In genomic region chr10:93090619-93091018, GRCh38 we compare ENCODE assay signal across 32 cellular contexts. TPM values are rescaled to one million over a fixed set of nuclear protein-coding genes. Genes with fewer than 3 reads are reported as not detected.
"Had no signal": no experiment of that assay in that cellular context is flagged by ENCODE, and none has a peak within 500 bp of the region (broad histone marks: within the 10 kb centered on the region; RNA-seq: fewer than 3 reads in every experiment).

No MANE protein-coding gene starts in this region.

- H3K27ac Mint-ChIP-seq: activated CD4-positive, alpha-beta T cell treated with anti-CD3 and anti-CD28 coated beads, Interleukin-2, amount 10 ng/mL, durations not matched to agents 24 days and 14 days; activated CD8-positive, alpha-beta T cell treated with anti-CD3 and anti-CD28 coated beads for 36 hours; activated naive CD8-positive, alpha-beta T cell treated with anti-CD3 and anti-CD28 coated beads for 36 hours; activated T-cell treated with anti-CD3 and anti-CD28 coated beads, Interleukin-2, amount 50 U/mL, for 72 hours; activated T-helper 17 cell treated with anti-CD3 and anti-CD28 coated beads, Interleukin-2, amount 50 U/mL, for 72 hours had no signal

- H3K4me3 Mint-ChIP-seq: activated CD4-positive, alpha-beta T cell treated with anti-CD3 and anti-CD28 coated beads, Interleukin-2, amount 10 ng/mL, durations not matched to agents 24 days and 14 days; activated CD8-positive, alpha-beta T cell treated with anti-CD3 and anti-CD28 coated beads for 36 hours; activated naive CD8-positive, alpha-beta T cell treated with anti-CD3 and anti-CD28 coated beads for 36 hours; activated T-cell treated with anti-CD3 and anti-CD28 coated beads, Interleukin-2, amount 50 U/mL, for 72 hours; activated T-helper 17 cell treated with anti-CD3 and anti-CD28 coated beads, Interleukin-2, amount 50 U/mL, for 72 hours had no signal

- H3K9me3 Mint-ChIP-seq: activated CD4-positive, alpha-beta T cell treated with anti-CD3 and anti-CD28 coated beads, Interleukin-2, amount 10 ng/mL, durations not matched to agents 24 days and 14 days; activated CD8-positive, alpha-beta T cell treated with anti-CD3 and anti-CD28 coated beads for 36 hours; activated naive CD8-positive, alpha-beta T cell treated with anti-CD3 and anti-CD28 coated beads for 36 hours; activated T-cell treated with anti-CD3 and anti-CD28 coated beads, Interleukin-2, amount 50 U/mL, for 72 hours; activated T-helper 17 cell treated with anti-CD3 and anti-CD28 coated beads, Interleukin-2, amount 50 U/mL, for 72 hours had no signal

- H3K36me3 Mint-ChIP-seq: activated naive CD8-positive, alpha-beta T cell treated with anti-CD3 and anti-CD28 coated beads for 36 hours had no signal

- DNase-seq: activated CD4-positive, alpha-beta T cell treated with anti-CD3 and anti-CD28 coated beads, Interleukin-2, amount 10 ng/mL, durations not matched to agents 24 days and 14 days; activated CD4-positive, alpha-beta T cell treated with anti-CD3 and anti-CD28 coated beads, Interleukin-2, amount 50 U/mL, for 4 hours; activated CD8-positive, alpha-beta T cell treated with anti-CD3 and anti-CD28 coated beads for 36 hours; activated naive CD4-positive, alpha-beta T cell; activated naive CD4-positive, alpha-beta T cell treated with anti-CD3 and anti-CD28 coated beads, Interleukin-2, amount 50 U/mL, for 16 hours; activated naive CD8-positive, alpha-beta T cell treated with anti-CD3 and anti-CD28 coated beads for 36 hours; activated T-cell treated with anti-CD3 and anti-CD28 coated beads, Interleukin-2, amount 50 U/mL, for 1 hour; activated T-cell treated with anti-CD3 and anti-CD28 coated beads, Interleukin-2, amount 50 U/mL, for 72 hours; amniotic stem cell; aorta; brain microvascular endothelial cell; central memory CD4-positive, alpha-beta T cell; MM.1S; NCI-H1092; NCI-H1436 treated with DMSO at 0.1 percent for 48 hours; NCI-H1694 treated with DMSO at 0.1 percent for 48 hours; NCI-H2029; NCI-H2171; NCI-H510A; NCI-H526; NCI-H748 treated with DMSO at 0.1 percent for 48 hours; NK-92 treated with Interleukin-12 subunit alpha and Interleukin-12 subunit beta, amount 100 ng/mL, for 24 hours; PC-3; Peyer's patch; RPMI8226; SHP77 treated with DMSO at 0.1 percent for 48 hours; T1000 had no signal

- H3K4me1 Mint-ChIP-seq: activated CD4-positive, alpha-beta T cell treated with anti-CD3 and anti-CD28 coated beads, Interleukin-2, amount 10 ng/mL, durations not matched to agents 24 days and 14 days; activated naive CD8-positive, alpha-beta T cell treated with anti-CD3 and anti-CD28 coated beads for 36 hours; activated T-helper 17 cell treated with anti-CD3 and anti-CD28 coated beads, Interleukin-2, amount 50 U/mL, for 72 hours had no signal

RNA-seq across cellular contexts. Expression of gene CYP26A1, which starts 16.9 kb away (rescaled TPM):
- total RNA-seq: activated CD4-positive, alpha-beta T cell treated with anti-CD3 and anti-CD28 coated beads, Interleukin-2, amount 10 ng/mL, durations not matched to agents 24 days and 14 days; activated CD8-positive, alpha-beta memory T cell treated with anti-CD3 and anti-CD28 coated beads for 36 hours; activated CD8-positive, alpha-beta T cell treated with anti-CD3 and anti-CD28 coated beads for 36 hours; activated naive CD8-positive, alpha-beta T cell treated with anti-CD3 and anti-CD28 coated beads for 36 hours; activated T-cell treated with anti-CD3 and anti-CD28 coated beads, Interleukin-2, amount 50 U/mL, for 72 hours; aorta; Peyer's patch; T-helper 1 cell treated with Interleukin-12 subunit alpha and Interleukin-12 subunit beta and Interleukin-4 antibody, amounts not matched to agents 30 ng/mL and 1 ng/mL, for 36 hours; T-helper 2 cell treated with Interferon-gamma antibody and Interleukin-4, amounts not matched to agents 100 ng/mL and 5 ng/mL, for 36 hours had no signal

RNA-seq across cellular contexts. Expression of gene CYP26C1, which starts 30.0 kb away (rescaled TPM):
- total RNA-seq: activated CD8-positive, alpha-beta T cell treated with anti-CD3 and anti-CD28 coated beads for 36 hours; activated naive CD8-positive, alpha-beta T cell treated with anti-CD3 and anti-CD28 coated beads for 36 hours; activated T-helper 17 cell treated with anti-CD3 and anti-CD28 coated beads, Interleukin-2, amount 50 U/mL, for 72 hours; LHCN-M2; PC-3; Peyer's patch; T-helper 1 cell treated with Interleukin-12 subunit alpha and Interleukin-12 subunit beta and Interleukin-4 antibody, amounts not matched to agents 30 ng/mL and 1 ng/mL, for 36 hours; T-helper 2 cell treated with Interferon-gamma antibody and Interleukin-4, amounts not matched to agents 100 ng/mL and 5 ng/mL, for 36 hours had no signal
